Comparison of ENCODE assay signal across 10 cellular contexts in the genomic region with DNA sequence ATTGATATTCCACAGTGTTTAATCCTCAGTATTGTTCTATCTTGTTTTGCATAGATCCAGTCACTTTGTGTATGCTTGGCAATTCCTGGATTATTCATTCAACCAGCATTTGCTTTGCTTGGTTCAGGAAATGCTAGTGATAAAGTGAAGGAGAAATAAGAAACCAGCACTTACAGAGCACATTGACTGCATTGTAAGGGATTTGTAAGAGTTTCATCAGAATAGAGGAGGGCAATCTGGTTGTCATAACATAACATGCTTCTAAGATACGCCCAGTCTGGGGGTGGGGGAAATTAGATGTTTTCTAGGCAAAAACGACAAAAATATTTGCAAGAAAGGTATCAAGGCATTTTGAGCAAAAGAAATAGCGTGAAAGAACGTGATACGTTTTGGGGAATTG. TPM values are rescaled to one million over a fixed set of nuclear protein-coding genes. Genes with fewer than 3 reads are reported as not detected.
A peak's percentile ranks its signal among the peaks of the same experiment; 100 is the strongest.
DNase-seq lines count a peak whose midpoint lies in the region; ATAC-seq, FAIRE-seq and TF ChIP-seq lines count a peak whose summit lies in the region.
"Had no signal": no experiment of that assay in that cellular context is flagged by ENCODE, and none has a peak within 500 bp of the region (broad histone marks: within the 10 kb centered on the region; RNA-seq: fewer than 3 reads in every experiment).

No MANE protein-coding gene starts in this region.

- no peak overlapping the region for H2AFZ ChIP-seq in GM23338
- H2AFZ ChIP-seq in GM12878 (ENCODE audit: control insufficient read depth, low read depth, low read length), result no peak overlapping the region

- POLR2A ChIA-PET in GM12878 (lab: Charles Lee), result no interaction called here

- no peak overlapping the region for H3K23ac ChIP-seq in mesendoderm (ENCODE audit: low read length)

- H4K20me1 ChIP-seq in GM23338 (replicated peaks; ENCODE audit: insufficient read depth) (peaks cover 78% of the 10 kb centered on the region), GM12878 (ENCODE audit: control insufficient read depth, insufficient read depth) (no peaks in the 10 kb centered on the region)

- no peaks in the 10 kb centered on the region for H3F3A ChIP-seq in GM23338 (replicated peaks; ENCODE audit: low read depth)

- H3K36me3 Mint-ChIP-seq in GM23338 (ENCODE audit: low read depth), result peaks cover 40% of the 10 kb centered on the region

- no peak overlapping the region for H2AK5ac ChIP-seq in mesendoderm (ENCODE audit: low read length)

- in situ Hi-C loops in GM12878 (cut with MboI), result no loop called here

- no peak for FAIRE-seq in GM12878 (lab: Jason Lieb, UNC)
- FAIRE-seq: bronchial epithelial cell had no signal

- no peak overlapping the region for H4K5ac ChIP-seq in mesendoderm (ENCODE audit: low read length)

- TSS peak; percentile 4 for BruUV-seq in GM12878 (replicated peaks; lab: Mats Ljungman, UMichigan)

- peak overlapping the region; percentile 57 for H3K27ac Mint-ChIP-seq in GM23338

- no peak overlapping the region for H3K56ac ChIP-seq in mesendoderm (ENCODE audit: low read length)

- H3K79me1 ChIP-seq in mesendoderm (ENCODE audit: low read length), result peaks cover 6% of the 10 kb centered on the region

- no peak overlapping the region for H2BK15ac ChIP-seq in mesendoderm (replicated peaks; ENCODE audit: low read depth)

- H3K9me3 ChIP-seq in GM12878 (replicated peaks; ENCODE audit: control insufficient read depth, insufficient read depth, low read length) (no peaks in the 10 kb centered on the region), tibial artery (no peaks in the 10 kb centered on the region)

- no peak for TF ChIP-seq EP300 in GM12878 (IDR thresholded peaks at IDR 0.05; ENCODE audit: borderline replicate concordance in 1 of 2, control insufficient read depth in 1 of 2, low read depth in 2 of 2, low read length in 2 of 2)

- peaks cover 28% of the 10 kb centered on the region for H3K4me1 ChIP-seq in GM23338 (ENCODE audit: insufficient read depth)
- H3K4me1 ChIP-seq in GM12878 (ENCODE audit: control insufficient read depth, insufficient read depth, low read length), result peaks cover 3% of the 10 kb centered on the region; the same call in 1 of the 2 replicates
- H3K4me1 ChIP-seq in mesendoderm (ENCODE audit: control insufficient read depth, low read depth, low read length), result no peaks in the 10 kb centered on the region
- peaks cover 0 to 30% (median 7%) of the 10 kb centered on the region in 4 donors for H3K4me1 ChIP-seq in tibial artery

- TF ChIP-seq CTCF in AG10803 (conservative IDR thresholded peaks at IDR 0.05; ENCODE audit: low read length), result no peak
- no peak for TF ChIP-seq CTCF in GM23338 (conservative IDR thresholded peaks at IDR 0.05; ENCODE audit: low read depth in 2 of 2)
- no peak for TF ChIP-seq CTCF in GM12878 (IDR thresholded peaks at IDR 0.05 in 2 of 3, conservative IDR thresholded peaks at IDR 0.05 in 1 of 3; ENCODE audit: control insufficient read depth in 2 of 3, extremely low read depth in 1 of 3, insufficient read depth in 1 of 3, low read depth in 3 of 3, low read length in 3 of 3)
- TF ChIP-seq CTCF in tibial artery (IDR thresholded peaks at IDR 0.05), result no peak

- H4K8ac ChIP-seq in mesendoderm (ENCODE audit: low read depth, low read length), result no peak overlapping the region

- H3K4me2 ChIP-seq in GM23338 (peak overlapping the region; percentile 6; the same call in 1 of the 2 replicates), GM12878 (ENCODE audit: control insufficient read depth, insufficient read depth) (no peak overlapping the region), mesendoderm (ENCODE audit: low read length) (no peak overlapping the region)

- peak; percentile 72 for DNase-seq in AG10803 (ENCODE audit: low read depth)
- DNase-seq in GM23338 (ENCODE audit: low spot score), result no peak
- DNase-seq in GM12878 (ENCODE audit: low read depth, low spot score), result no peak
- DNase-seq in mesendoderm, result peak; percentile 49
- no peak for DNase-seq in tibial artery
- no peak for DNase-seq in HT-29 (ENCODE audit: low spot score)
- no peak for DNase-seq in hypothalamus (lab: John Stamatoyannopoulos, UW)
- DNase-seq: WERI-Rb-1 had no signal

- ATAC-seq in GM23338 (peak; percentile 27; the same call in 2 of the 3 replicates), GM12878 (no peak), GM19467 (IDR thresholded peaks at IDR 0.05; ENCODE audit: unreplicated experiment) (no peak)

- H3K4me3 ChIP-seq in AG10803 (ENCODE audit: low read length), result no peak overlapping the region
- no peak overlapping the region for H3K4me3 ChIP-seq in GM23338
- no peak overlapping the region for H3K4me3 ChIP-seq in GM12878
- no peak overlapping the region for H3K4me3 ChIP-seq in mesendoderm (ENCODE audit: low read length)
- no peak overlapping the region for H3K4me3 ChIP-seq in tibial artery

- WGBS in GM12878 (ENCODE audit: insufficient coverage, insufficient replicate concordance, low lambda C conversion rate, missing lambda C conversion rate), result 90% methylated on average over 5 of the region's 5 CpGs
- 100% methylated on average over 3 of the region's 5 CpGs for WGBS in mesendoderm (ENCODE audit: extremely low coverage, insufficient coverage, low lambda C conversion rate)

- CTCF ChIA-PET in GM12878 (lab: Yijun Ruan, JAX), result interaction anchor here (1.1 kb wide), 1 partner anchor 91 kb away, joined by 3 read pairs; no protein-coding TSS in a partner anchor

- no peak overlapping the region for H3K18ac ChIP-seq in mesendoderm (ENCODE audit: low read length)

- TF ChIP-seq POLR2A in GM12878 (IDR thresholded peaks at IDR 0.05; ENCODE audit: low read depth, low read length), result no peak

- H2BK5ac ChIP-seq in mesendoderm (ENCODE audit: low read length), result no peak overlapping the region

- H2BK120ac ChIP-seq in mesendoderm (ENCODE audit: low read depth, low read length), result no peak overlapping the region

- SMC1A ChIA-PET in GM12878 (lab: Charles Lee; ENCODE audit: uncharacterized antibody, unreplicated experiment), result interaction anchor here (1.1 kb wide), 1 partner anchor 176 kb away, joined by 5 read pairs; no protein-coding TSS in a partner anchor

- H3K9ac ChIP-seq in GM12878 (ENCODE audit: control insufficient read depth, insufficient read depth, low read length) (no peak overlapping the region), mesendoderm (ENCODE audit: low read length) (no peak overlapping the region)

- H3K36me3 ChIP-seq in GM23338 (ENCODE audit: insufficient read depth) (peaks cover 8% of the 10 kb centered on the region; the same call in 1 of the 2 replicates), GM12878 (ENCODE audit: control insufficient read depth in 2 of 2, insufficient read depth in 2 of 2, low read length in 1 of 2) (peaks cover 0 to 8% of the 10 kb centered on the region in 2 experiments; a peak in 2 of 4 replicates), mesendoderm (ENCODE audit: control insufficient read depth, insufficient read depth, low read length) (no peaks in the 10 kb centered on the region), tibial artery (peaks cover 0 to 12% (median 0%) of the 10 kb centered on the region in 3 donors)

- RAD21 ChIA-PET in GM12878 (lab: Charles Lee; ENCODE audit: unreplicated experiment), result no interaction called here

- intact Hi-C loops in GM12878 (cut with micrococcal nuclease; ENCODE audit: unreplicated experiment) (no loop called here), tibial artery (cut with DNase I; ENCODE audit: low total_unique reads) (no loop called here)

- no peaks in the 10 kb centered on the region for H3K9me2 ChIP-seq in GM23338 (ENCODE audit: insufficient read depth)

- no peak overlapping the region for H3K4me3 Mint-ChIP-seq in GM23338

- peaks cover 29% of the 10 kb centered on the region for H3K4me1 Mint-ChIP-seq in GM23338

- H3K27ac ChIP-seq in GM23338 (ENCODE audit: low read depth), result peak overlapping the region; percentile 61
- H3K27ac ChIP-seq in GM12878 (ENCODE audit: control insufficient read depth, insufficient read depth), result no peak overlapping the region
- no peak overlapping the region for H3K27ac ChIP-seq in mesendoderm (ENCODE audit: low read depth, low read length)
- no peak overlapping the region for H3K27ac ChIP-seq in tibial artery
- H3K27ac ChIP-seq: WERI-Rb-1 had no signal

- no peak overlapping the region for H3K4ac ChIP-seq in mesendoderm (ENCODE audit: low read depth, low read length)

- TF ChIP-seq RAD21 in GM12878 (IDR thresholded peaks at IDR 0.05; ENCODE audit: insufficient read depth, low read depth, low read length), result no peak

- H3K79me2 ChIP-seq in GM23338 (replicated peaks; ENCODE audit: insufficient read depth) (peaks cover 100% of the 10 kb centered on the region), GM12878 (ENCODE audit: control insufficient read depth, insufficient read depth, low read length) (peaks cover 4% of the 10 kb centered on the region), mesendoderm (ENCODE audit: control insufficient read depth, insufficient read depth, low read length) (peaks cover 18% of the 10 kb centered on the region)

- H3K27me3 Mint-ChIP-seq in GM23338 (ENCODE audit: insufficient read depth, low read depth, poor library complexity), result peaks cover 2% of the 10 kb centered on the region

- no peaks in the 10 kb centered on the region for H3K27me3 ChIP-seq in GM23338 (ENCODE audit: insufficient read depth)
- no peaks in the 10 kb centered on the region for H3K27me3 ChIP-seq in GM12878 (replicated peaks in 1 of 2; ENCODE audit: control insufficient read depth in 2 of 2, insufficient read depth in 2 of 2, low read length in 1 of 2)
- no peaks in the 10 kb centered on the region for H3K27me3 ChIP-seq in mesendoderm (ENCODE audit: insufficient read depth, low read length, poor library complexity)
- H3K27me3 ChIP-seq in tibial artery, result no peaks in the 10 kb centered on the region

- H3K9me3 Mint-ChIP-seq in GM23338, result no peaks in the 10 kb centered on the region

RNA-seq across cellular contexts. Expression of gene TNRC6A, which starts 40.4 kb away (rescaled TPM):
- total RNA-seq in GM23338 (2014; rRNA removed; shearing (Covaris generic)), result 62.1 and 93.1 TPM in 2 replicates
- 124 and 126 TPM in 2 replicates for polyA plus RNA-seq in GM23338 (2016; fragmentation: Nextera tagmentation; extraction: Ambion mirVana)
- 165 and 188 TPM in 2 replicates for total RNA-seq in GM12878 (2013; cell fraction: nucleolus; rRNA removed)
- 28.2 and 33.5 TPM in 2 replicates for total RNA-seq in GM12878 (2014; rRNA removed)
- 31.9 and 32.2 TPM in 2 replicates for total RNA-seq in GM12878 (2014; rRNA removed; fragmentation: Illumina TruSeq; extraction: Trizol)
- 35.3 and 41.3 TPM in 2 replicates for total RNA-seq in GM12878 (2021)
- 10.9 TPM for polyA plus RNA-seq in GM12878 (2011; ENCODE audit: low read depth)
- 35.7 and 37.1 TPM in 2 replicates for polyA plus RNA-seq in GM12878 (2011; rRNA removed)
- 34.2 and 40.7 TPM in 2 replicates for polyA plus RNA-seq in GM12878 (2011; cell fraction: cytosol; rRNA removed)
- polyA plus RNA-seq in GM12878 (2011; cell fraction: nucleus; rRNA removed), result 78.5 and 90.6 TPM in 2 replicates
- polyA plus RNA-seq in GM12878 (2012), result 16.5 and 16.8 TPM in 2 replicates
- 36.9 and 56.5 TPM in 2 replicates for polyA plus RNA-seq in GM12878 (2014; fragmentation: Illumina TruSeq; extraction: Trizol)
- 1 to 10 TPM; 4.6 to 4.9 TPM for polyA plus RNA-seq in GM12878 (2014; fragmentation: Nextera tagmentation; extraction: Ambion mirVana)
- 31.2 and 34.7 TPM in 2 replicates for polyA plus RNA-seq in GM12878 (2014; rRNA removed)
- 10 to 100 TPM; 25.9 TPM for polyA plus RNA-seq in GM12878 (2016; fragmentation: Nextera tagmentation; extraction: Ambion mirVana)
- polyA minus RNA-seq in GM12878 (2011; rRNA and poly(A)+ RNA removed), result 61.0 and 82.4 TPM in 2 replicates
- polyA minus RNA-seq in GM12878 (2011; cell fraction: cytosol; rRNA and poly(A)+ RNA removed), result 17.1 and 19.3 TPM in 2 replicates
- 56.8 and 91.5 TPM in 2 replicates for polyA minus RNA-seq in GM12878 (2011; cell fraction: nucleus; rRNA and poly(A)+ RNA removed)
- 34.7 TPM for polyA plus RNA-seq in mesendoderm (2013, experiment 1 of 2)
- 35.2 TPM for polyA plus RNA-seq in mesendoderm (2013, experiment 2 of 2)
- 11.6 and 14.8 TPM in 2 replicates for total RNA-seq in HT-29 (2014; rRNA removed; shearing (Covaris generic))

Comparison
In these comparisons a context has a peak if more than half of its experiments do, and no peak if none do; other contexts are left out.
1. DNase-seq: peak in AG10803 (single experiment) and mesendoderm (single experiment); none in GM23338 (single experiment), GM12878 (single experiment), tibial artery (0 of 2), HT-29 (single experiment) and hypothalamus (0 of 51).